In genomic region chr9:38287420-38287985, GRCh38 we compare ENCODE assay signal across 1 cellular context.
TF ChIP-seq lines count a peak whose summit lies in the region.

No MANE protein-coding gene starts in this region.

TF ChIP-seq in H1, 55 proteins besides CTCF, POLR2A, EP300 and RAD21 (continued from another document):
- TF ChIP-seq CHD7 (IDR thresholded peaks at IDR 0.05; ENCODE audit: insufficient replicate concordance, low read length) (no peak), HDAC6 (IDR thresholded peaks at IDR 0.05; ENCODE audit: low read depth, low read length) (no peak), KDM5A (IDR thresholded peaks at IDR 0.05; ENCODE audit: low read length) (no peak), NANOG (IDR thresholded peaks at IDR 0.05; ENCODE audit: insufficient read depth, low read depth, low read length, poor library complexity, severe bottlenecking) (no peak), TBP (IDR thresholded peaks at IDR 0.05; ENCODE audit: low read depth, low read length) (no peak), SIX5 (IDR thresholded peaks at IDR 0.05; ENCODE audit: low read depth, low read length) (no peak), GTF2F1 (IDR thresholded peaks at IDR 0.05; ENCODE audit: borderline replicate concordance, low read depth, low read length) (no peak), TAF7 (optimal IDR thresholded peaks at IDR 0.05; ENCODE audit: borderline replicate concordance, low read depth, low read length) (no peak), SUZ12 (IDR thresholded peaks at IDR 0.05; ENCODE audit: low read length) (no peak), SP4 (IDR thresholded peaks at IDR 0.05; ENCODE audit: low read length) (no peak), CTBP2 (IDR thresholded peaks at IDR 0.05; ENCODE audit: borderline replicate concordance, insufficient read depth, insufficient read length, low read length) (no peak), E2F6 (IDR thresholded peaks at IDR 0.05) (no peak)
